8 cellular contexts compared by ENCODE assay signal in genomic region chr6:11042750-11043551, GRCh38. TPM values are rescaled to one million over a fixed set of nuclear protein-coding genes. Genes with fewer than 3 reads are reported as not detected.
DNase-seq lines count a peak whose midpoint lies in the region; ATAC-seq and TF ChIP-seq lines count a peak whose summit lies in the region.

No MANE protein-coding gene starts in this region.

- TF ChIP-seq CTCF in kidney epithelial cell (IDR thresholded peaks at IDR 0.05; ENCODE audit: insufficient read depth, low read length, poor library complexity, severe bottlenecking), result no peak
- no peak for TF ChIP-seq CTCF in sigmoid colon (IDR thresholded peaks at IDR 0.05)
- no peak for TF ChIP-seq CTCF in gastroesophageal sphincter (IDR thresholded peaks at IDR 0.05)
- no peak for TF ChIP-seq CTCF in transverse colon (IDR thresholded peaks at IDR 0.05)

- no peaks in the 10 kb centered on the region for H3K9me3 Mint-ChIP-seq in IgD-negative memory B cell
- no peaks in the 10 kb centered on the region for H3K9me3 Mint-ChIP-seq in activated naive CD8-positive, alpha-beta T cell treated with anti-CD3 and anti-CD28 coated beads, Interleukin-2, amount 50 U/mL, for 24 hours

- in situ Hi-C loops in transverse colon (cut with MboI; ENCODE audit: low pct_ligation_motif_present in 1 of 4, low pct_unique_long_range_greater_than_20kb in 1 of 4, low sequenced_read_pairs in 3 of 4), result no loop called here

- H3K36me3 ChIP-seq in kidney epithelial cell (ENCODE audit: control insufficient read depth, insufficient read depth, low read length) (no peaks in the 10 kb centered on the region), sigmoid colon (no peaks in the 10 kb centered on the region), gastroesophageal sphincter (no peaks in the 10 kb centered on the region), transverse colon (no peaks in the 10 kb centered on the region)

- peak overlapping the region in 2 of 3 donors; percentile 4 to 67 for H3K27ac Mint-ChIP-seq in IgD-negative memory B cell
- no peak overlapping the region for H3K27ac Mint-ChIP-seq in activated naive CD8-positive, alpha-beta T cell treated with anti-CD3 and anti-CD28 coated beads, Interleukin-2, amount 50 U/mL, for 24 hours

- peaks cover 0 to 12% (median 2%) of the 10 kb centered on the region in 3 donors for H3K4me1 Mint-ChIP-seq in IgD-negative memory B cell
- H3K4me1 Mint-ChIP-seq in activated naive CD8-positive, alpha-beta T cell treated with anti-CD3 and anti-CD28 coated beads, Interleukin-2, amount 50 U/mL, for 24 hours, result peaks cover 10% of the 10 kb centered on the region

- ATAC-seq in activated naive CD8-positive, alpha-beta T cell treated with anti-CD3 and anti-CD28 coated beads, Interleukin-2, amount 50 U/mL, for 24 hours, result no peak
- no peak for ATAC-seq in gastroesophageal sphincter

- TF ChIP-seq EP300 in sigmoid colon (IDR thresholded peaks at IDR 0.05), result no peak
- TF ChIP-seq EP300 in gastroesophageal sphincter (IDR thresholded peaks at IDR 0.05), result no peak
- TF ChIP-seq EP300 in transverse colon (IDR thresholded peaks at IDR 0.05; ENCODE audit: low read depth), result no peak

- H3K9me3 ChIP-seq in sigmoid colon (no peaks in the 10 kb centered on the region), gastroesophageal sphincter (peaks cover 0 to 7% (median 0%) of the 10 kb centered on the region in 3 donors), transverse colon (no peaks in the 10 kb centered on the region)

- H3K36me3 Mint-ChIP-seq in IgD-negative memory B cell, result no peaks in the 10 kb centered on the region
- no peaks in the 10 kb centered on the region for H3K36me3 Mint-ChIP-seq in activated naive CD8-positive, alpha-beta T cell treated with anti-CD3 and anti-CD28 coated beads, Interleukin-2, amount 50 U/mL, for 24 hours (ENCODE audit: low read depth)

- H3K4me1 ChIP-seq in sigmoid colon, result peaks cover 0 to 14% (median 11%) of the 10 kb centered on the region in 4 donors
- H3K4me1 ChIP-seq in gastroesophageal sphincter, result peaks cover 0 to 15% (median 3%) of the 10 kb centered on the region in 3 donors
- H3K4me1 ChIP-seq in transverse colon, result peaks cover 0 to 9% (median 3%) of the 10 kb centered on the region in 4 donors

- H3K27ac ChIP-seq in sigmoid colon, result no peak overlapping the region
- no peak overlapping the region for H3K27ac ChIP-seq in gastroesophageal sphincter
- no peak overlapping the region for H3K27ac ChIP-seq in transverse colon

- H3K27me3 ChIP-seq in kidney epithelial cell (ENCODE audit: control insufficient read depth, insufficient read depth, low read length) (peaks cover 16% of the 10 kb centered on the region), sigmoid colon (peaks cover 24 to 92% (median 48%) of the 10 kb centered on the region in 3 donors), gastroesophageal sphincter (peaks cover 81% of the 10 kb centered on the region), transverse colon (peaks cover 96% of the 10 kb centered on the region)

- TF ChIP-seq POLR2A in sigmoid colon (IDR thresholded peaks at IDR 0.05) (no peak), gastroesophageal sphincter (IDR thresholded peaks at IDR 0.05) (no peak), transverse colon (IDR thresholded peaks at IDR 0.05) (no peak)

- peak; percentile 39 for DNase-seq in DMS114 treated with DMSO at 0.1 percent for 48 hours (lab: John Stamatoyannopoulos, UW; ENCODE audit: unreplicated experiment)
- DNase-seq in activated naive CD8-positive, alpha-beta T cell treated with anti-CD3 and anti-CD28 coated beads, Interleukin-2, amount 50 U/mL, for 24 hours, result no peak
- DNase-seq in kidney epithelial cell (ENCODE audit: low read depth), result peak; percentile 44
- no peak for DNase-seq in sigmoid colon
- no peak for DNase-seq in transverse colon
- no peak for DNase-seq in Kasumi-1 (lab: John Stamatoyannopoulos, UW)

- peak overlapping the region; percentile 55 to 94 (median 84) for H3K4me3 Mint-ChIP-seq in IgD-negative memory B cell
- H3K4me3 Mint-ChIP-seq in activated naive CD8-positive, alpha-beta T cell treated with anti-CD3 and anti-CD28 coated beads, Interleukin-2, amount 50 U/mL, for 24 hours, result peak overlapping the region; percentile 57

- peak overlapping the region; percentile 37 for H3K4me3 ChIP-seq in kidney epithelial cell (ENCODE audit: low read depth, low read length)
- peak overlapping the region in 2 of 4 donors; percentile 55 to 57 for H3K4me3 ChIP-seq in sigmoid colon
- H3K4me3 ChIP-seq in gastroesophageal sphincter, result peak overlapping the region in 1 of 2 donors; percentile 62
- H3K4me3 ChIP-seq in transverse colon, result peak overlapping the region in 1 of 4 donors; percentile 65

- WGBS in sigmoid colon, 2 donors, result 20 to 23% methylated on average over 17 of the region's 17 CpGs
- WGBS in gastroesophageal sphincter (ENCODE audit: low coverage in 1 of 2), 2 donors, result 44 to 53% methylated on average over 10 to 12 of the region's 17 CpGs
- WGBS in transverse colon (ENCODE audit: low coverage in 1 of 2), 2 donors, result 35 to 42% methylated on average over 8 to 14 of the region's 17 CpGs

- H3K27me3 Mint-ChIP-seq in IgD-negative memory B cell, result peaks cover 33% of the 10 kb centered on the region
- H3K27me3 Mint-ChIP-seq in activated naive CD8-positive, alpha-beta T cell treated with anti-CD3 and anti-CD28 coated beads, Interleukin-2, amount 50 U/mL, for 24 hours, result peaks cover 61% of the 10 kb centered on the region

- intact Hi-C loops in sigmoid colon (cut with DNase I), result no loop called here
- intact Hi-C loops in transverse colon (cut with DNase I; ENCODE audit: low total_unique reads), result no loop called here

RNA-seq across cellular contexts. Expression of gene ELOVL2, which starts 1.2 kb away (rescaled TPM):
- polyA plus RNA-seq in IgD-negative memory B cell (not detected), sigmoid colon (under 1 TPM in 1 of 3 donors, not detected in 2; 0.36 TPM)
- total RNA-seq in kidney epithelial cell (0.27 and 0.84 TPM in 2 replicates), sigmoid colon (under 1 TPM; 0.16 to 0.83 (median 0.56) TPM), gastroesophageal sphincter (under 1 TPM in 3 of 4 donors, not detected in 1; 0.40 to 0.87 (median 0.62) TPM), transverse colon (under 1 TPM in 2 of 4 donors, not detected in 2; 0.14 to 0.16 TPM)

RNA-seq across cellular contexts. Expression of gene SMIM13, which starts 50.7 kb away (rescaled TPM):
- polyA plus RNA-seq in IgD-negative memory B cell, result 1.9 TPM
- total RNA-seq in kidney epithelial cell, result 15.6 and 18.5 TPM in 2 replicates
- 10 to 100 TPM in 1 of 4 donors, 1 to 10 TPM in 3; 8.7 to 12.1 (median 8.8) TPM for total RNA-seq in sigmoid colon
- 1 to 10 TPM; 1.8 to 2.9 (median 2.8) TPM for polyA plus RNA-seq in sigmoid colon
- 10 to 100 TPM in 3 of 4 donors, 1 to 10 TPM in 1; 8.3 to 13.5 (median 12.5) TPM for total RNA-seq in gastroesophageal sphincter
- total RNA-seq in transverse colon, result 10 to 100 TPM in 1 of 4 donors, 1 to 10 TPM in 3; 5.7 to 33.8 (median 6.7) TPM

Comparison
In these comparisons a context has a peak if more than half of its experiments do, and no peak if none do; other contexts are left out.
1. DNase-seq: peak in DMS114 treated with DMSO at 0.1 percent for 48 hours (single experiment) and kidney epithelial cell (single experiment); none in activated naive CD8-positive, alpha-beta T cell treated with anti-CD3 and anti-CD28 coated beads, Interleukin-2, amount 50 U/mL, for 24 hours (single experiment), sigmoid colon (single experiment), transverse colon (single experiment) and Kasumi-1 (0 of 2).